Comparison of ENCODE assay signal across 1 cellular context in genomic region chr16:31508706-31509523, GRCh38.
A peak's percentile ranks its signal among the peaks of the same experiment; 100 is the strongest.
TF ChIP-seq lines count a peak whose summit lies in the region.

No MANE protein-coding gene starts in this region.

TF ChIP-seq in GM12878, 131 proteins besides CTCF, POLR2A, EP300 and RAD21:
- peak; percentile 27; the same call in 1 of the 2 replicates for TF ChIP-seq PML (IDR thresholded peaks at IDR 0.05; ENCODE audit: low read length)
- no peak for TF ChIP-seq RBBP5 (conservative IDR thresholded peaks at IDR 0.05)
